Comparison of ENCODE assay signal across 9 cellular contexts in genomic region chr19:2701361-2702169, GRCh38. TPM values are rescaled to one million over a fixed set of nuclear protein-coding genes. Genes with fewer than 3 reads are reported as not detected.
A peak's percentile ranks its signal among the peaks of the same experiment; 100 is the strongest.
DNase-seq lines count a peak whose midpoint lies in the region; ATAC-seq and TF ChIP-seq lines count a peak whose summit lies in the region.
"Had no signal": no experiment of that assay in that cellular context is flagged by ENCODE, and none has a peak within 500 bp of the region (broad histone marks: within the 10 kb centered on the region; RNA-seq: fewer than 3 reads in every experiment).

No MANE protein-coding gene starts in this region.

- no peaks in the 10 kb centered on the region for H3K36me3 ChIP-seq in ES-I3 (ENCODE audit: insufficient read depth, low read length)
- H3K36me3 ChIP-seq in OCI-LY7 (ENCODE audit: insufficient read depth, low read length), result no peaks in the 10 kb centered on the region
- H3K36me3 ChIP-seq in sigmoid colon, result no peaks in the 10 kb centered on the region

- H3K4me2 ChIP-seq in OCI-LY7 (ENCODE audit: low read length), result peak overlapping the region; percentile 76

- 7% methylated on average over 9 of the region's 9 CpGs for WGBS in right cardiac atrium
- 9 to 11% methylated on average over 9 of the region's 9 CpGs for WGBS in sigmoid colon, 2 donors

- DNase-seq in OCI-LY7 (ENCODE audit: low spot score) (no peak), right cardiac atrium (peak in 1 of 3 donors; percentile 14), sigmoid colon (no peak), ecto neural progenitor cell (ENCODE audit: low spot score) (no peak), HUDEP-2 (lab: John Stamatoyannopoulos, UW; ENCODE audit: unreplicated experiment in 76 of 76) (no peak)
- DNase-seq in activated effector memory CD4-positive, alpha-beta T cell treated with Interleukin-2 at 50 U/mL for 16 hours, result no peak
- DNase-seq: SW 1271 had no signal

- H3K4me3 ChIP-seq in OCI-LY7 (ENCODE audit: low read depth, low read length, poor library complexity, severe bottlenecking) (peak overlapping the region; percentile 78), right cardiac atrium (ENCODE audit: low read length) (peak overlapping the region; percentile 82), sigmoid colon (peak overlapping the region; percentile 49 to 72 (median 67))

- no peaks in the 10 kb centered on the region for H3K9me3 ChIP-seq in ES-I3 (ENCODE audit: control insufficient read depth, insufficient read depth, low read length)
- H3K9me3 ChIP-seq in OCI-LY7 (ENCODE audit: low read length), result no peaks in the 10 kb centered on the region
- H3K9me3 ChIP-seq in right cardiac atrium (ENCODE audit: control insufficient read depth, low read length), result no peaks in the 10 kb centered on the region
- H3K9me3 ChIP-seq in sigmoid colon, result no peaks in the 10 kb centered on the region

- no peak for ATAC-seq in right cardiac atrium
- ATAC-seq in GM18867 (IDR thresholded peaks at IDR 0.05; ENCODE audit: unreplicated experiment), result no peak

- intact Hi-C loops in OCI-LY7 (cut with micrococcal nuclease; ENCODE audit: unreplicated experiment), result no loop called here
- intact Hi-C loops in right cardiac atrium (cut with DNase I), result no loop called here
- intact Hi-C loops in sigmoid colon (cut with DNase I), result loop anchor here (10.0 kb wide), 1 partner anchor 247 kb away; the partner anchor contains the start of gene LMNB2

- POLR2A ChIA-PET in OCI-LY7 (lab: Charles Lee), result interaction anchor here (0.6 to 1.5 kb wide), 4 partner anchors 9 to 225 kb away, joined by 3 to 4 read pairs (median 3); partner anchors contain the start of gene GADD45B

- H2AFZ ChIP-seq in OCI-LY7 (ENCODE audit: low read length), result no peak overlapping the region

- no peak for TF ChIP-seq POLR2A in sigmoid colon (IDR thresholded peaks at IDR 0.05)

- TF ChIP-seq CTCF in OCI-LY7 (conservative IDR thresholded peaks at IDR 0.05; ENCODE audit: low read length) (no peak), sigmoid colon (IDR thresholded peaks at IDR 0.05) (no peak)

- TF ChIP-seq EP300 in sigmoid colon (IDR thresholded peaks at IDR 0.05), result no peak

- H3K9me2 ChIP-seq in OCI-LY7 (ENCODE audit: insufficient read depth, low read length), result no peaks in the 10 kb centered on the region

- H3K4me1 ChIP-seq in ES-I3 (ENCODE audit: insufficient read depth, low read length) (peaks cover 7% of the 10 kb centered on the region), OCI-LY7 (ENCODE audit: insufficient read depth, low read length, poor library complexity, severe bottlenecking) (peaks cover 58% of the 10 kb centered on the region), right cardiac atrium (ENCODE audit: control insufficient read depth, insufficient read depth, low read length) (peaks cover 3% of the 10 kb centered on the region), sigmoid colon (peaks cover 0 to 19% (median 12%) of the 10 kb centered on the region in 4 donors)

- no peaks in the 10 kb centered on the region for H3K27me3 ChIP-seq in right cardiac atrium (ENCODE audit: control insufficient read depth, insufficient read depth)
- H3K27me3 ChIP-seq in sigmoid colon, result no peaks in the 10 kb centered on the region

- no peak overlapping the region for H3K27ac ChIP-seq in OCI-LY7 (ENCODE audit: low read depth, low read length, poor library complexity, severe bottlenecking)
- H3K27ac ChIP-seq in right cardiac atrium (ENCODE audit: low read length), result no peak overlapping the region
- H3K27ac ChIP-seq in sigmoid colon, result peak overlapping the region in 3 of 4 donors; percentile 52 to 71 (median 56)

- no TSS peak for BruUV-seq in OCI-LY7 (replicated peaks; lab: Mats Ljungman, UMichigan)

- H4K20me1 ChIP-seq in OCI-LY7 (ENCODE audit: insufficient read depth, low read length), result peaks cover 4% of the 10 kb centered on the region; the same call in 1 of the 2 replicates

- CTCF ChIA-PET in OCI-LY7 (lab: Charles Lee; ENCODE audit: unreplicated experiment), result interaction anchor here (0.6 kb wide), 1 partner anchor 161 kb away, joined by 3 read pairs; no protein-coding TSS in a partner anchor

- H3K9ac ChIP-seq in ES-I3 (ENCODE audit: low read depth, low read length), result peak overlapping the region; percentile 71; the same call in 1 of the 2 replicates

- no peaks in the 10 kb centered on the region for H3K79me2 ChIP-seq in OCI-LY7 (ENCODE audit: insufficient read depth, low read depth, low read length)

RNA-seq across cellular contexts. Expression of gene GNG7, which starts 0.9 kb away (rescaled TPM):
- 14.2 and 15.3 TPM in 2 replicates for total RNA-seq in OCI-LY7 (2014; rRNA removed; shearing (Covaris generic))
- total RNA-seq in OCI-LY7 (2022) (13.9 and 15.6 TPM in 2 replicates), right cardiac atrium (10 to 100 TPM; 40.2 to 58.2 (median 48.6) TPM), sigmoid colon (1 to 10 TPM; 1.8 to 8.0 (median 3.0) TPM)
- polyA plus RNA-seq in right cardiac atrium (25.4 TPM), sigmoid colon (1 to 10 TPM; 1.2 to 6.8 (median 1.8) TPM)

RNA-seq across cellular contexts. Expression of gene DIRAS1, which starts 19.6 kb away (rescaled TPM):
- 0.10 TPM in 1 of 2 replicates, not detected in the other for total RNA-seq in OCI-LY7 (2014; rRNA removed; shearing (Covaris generic))
- total RNA-seq in OCI-LY7 (2022) (0.52 TPM in 1 of 2 replicates, not detected in the other), right cardiac atrium (100 to 1,000 TPM; 160 to 176 (median 172) TPM), sigmoid colon (1 to 10 TPM in 2 of 4 donors, under 1 TPM in 2; 0.33 to 2.2 (median 1.2) TPM)
- polyA plus RNA-seq in right cardiac atrium (155 TPM), sigmoid colon (1 to 10 TPM in 2 of 3 donors, under 1 TPM in 1; 0.60 to 1.6 (median 1.6) TPM)

RNA-seq across cellular contexts. Expression of gene SLC39A3, which starts 38.3 kb away (rescaled TPM):
- 33.3 and 45.6 TPM in 2 replicates for total RNA-seq in OCI-LY7 (2014; rRNA removed; shearing (Covaris generic))
- total RNA-seq in OCI-LY7 (2022) (38.6 and 46.8 TPM in 2 replicates), right cardiac atrium (10 to 100 TPM; 19.9 to 25.5 (median 23.4) TPM), sigmoid colon (10 to 100 TPM; 15.5 to 21.7 (median 17.5) TPM)
- polyA plus RNA-seq in right cardiac atrium (29.3 TPM), sigmoid colon (10 to 100 TPM in 1 of 3 donors, 1 to 10 TPM in 2; 7.2 to 35.4 (median 7.4) TPM)

Comparison
In these comparisons a context has a peak if more than half of its experiments do, and no peak if none do; other contexts are left out.
1. H3K27ac ChIP-seq: peak in sigmoid colon (3 of 4); none in OCI-LY7 (single experiment) and right cardiac atrium (single experiment).
2. RNA of gene DIRAS1, which starts 19.6 kb away (total RNA-seq): 160 to 176 TPM in right cardiac atrium; 0.33 to 2.2 TPM in sigmoid colon and 0.10 to 0.52 TPM in OCI-LY7; every median in the first group is over 10 times any median in the second.
3. Peak in every context shown above with its lines, with median percentiles within 50 percentile points of each other: H3K4me3 ChIP-seq.